9 cellular contexts compared by ENCODE assay signal in genomic region chr14:51173863-51174262, GRCh38.
"Had no signal": no experiment of that assay in that cellular context is flagged by ENCODE, and none has a peak within 500 bp of the region (broad histone marks: within the 10 kb centered on the region; RNA-seq: fewer than 3 reads in every experiment).

No MANE protein-coding gene starts in this region.

- H3K4me2 ChIP-seq: GM23338 had no signal

- H3K4me3 ChIP-seq: GM23248, GM23338, HAP-1 had no signal

- H3K9ac ChIP-seq: GM23248 had no signal

- H3K9me3 ChIP-seq: HAP-1 had no signal

- DNase-seq: GM23248, GOT3, H7, H9, HCEC 1CT, HFFc6 had no signal

- H2AFZ ChIP-seq: GM23248, GM23338 had no signal

- ATAC-seq: GM23338, HCT116 had no signal

- H3K36me3 ChIP-seq: HAP-1 had no signal

- H3K27ac ChIP-seq: GM23248 had no signal
